10 cellular contexts compared by ENCODE assay signal in genomic region chr15:78914027-78914764, GRCh38. TPM values are rescaled to one million over a fixed set of nuclear protein-coding genes. Genes with fewer than 3 reads are reported as not detected.
A peak's percentile ranks its signal among the peaks of the same experiment; 100 is the strongest.
DNase-seq lines count a peak whose midpoint lies in the region; ATAC-seq, FAIRE-seq and TF ChIP-seq lines count a peak whose summit lies in the region.
"Had no signal": no experiment of that assay in that cellular context is flagged by ENCODE, and none has a peak within 500 bp of the region (broad histone marks: within the 10 kb centered on the region; RNA-seq: fewer than 3 reads in every experiment).

No MANE protein-coding gene starts in this region.

- no peak overlapping the region for H3K4me3 ChIP-seq in pancreas

- H3K27ac ChIP-seq in foreskin keratinocyte = no peak overlapping the region
- H3K27ac ChIP-seq in pancreas = no peak overlapping the region
- H3K27ac ChIP-seq: parathyroid adenoma had no signal

- H3K27ac Mint-ChIP-seq in natural killer cell treated with Interleukin-12 subunit alpha and Interleukin-12 subunit beta and Interleukin-15 and Interleukin-18, amount 100 ng/mL, for 72 hours = peak overlapping the region in 1 of 2 donors; percentile 61

- H3K27me3 ChIP-seq in foreskin keratinocyte (no peaks in the 10 kb centered on the region), pancreas (no peaks in the 10 kb centered on the region)

- DNase-seq in ELR (ENCODE audit: low read depth) = peak; percentile 35
- peak; percentile 24 for DNase-seq in SK-MEL-5 (ENCODE audit: low read depth, low spot score)
- DNase-seq in foreskin keratinocyte = no peak
- DNase-seq in pancreas = no peak
- DNase-seq in NCI-H774 (lab: John Stamatoyannopoulos, UW) = no peak
- no peak for DNase-seq in ecto neural progenitor cell (ENCODE audit: low spot score)
- DNase-seq in natural killer cell treated with Interleukin-12 subunit alpha and Interleukin-12 subunit beta and Interleukin-15 and Interleukin-18, amount 100 ng/mL, for 72 hours (ENCODE audit: low spot score) = no peak
- no peak for DNase-seq in NOMO-1 (lab: John Stamatoyannopoulos, UW; ENCODE audit: unreplicated experiment in 2 of 2)
- DNase-seq: NCI-H187 treated with DMSO at 0.1 percent for 48 hours had no signal

- WGBS in pancreas, 2 donors = 75 to 80% methylated on average over 13 of the region's 13 CpGs

- FAIRE-seq in pancreas (lab: Jason Lieb, UNC) = no peak

- H3K27me3 Mint-ChIP-seq in natural killer cell treated with Interleukin-12 subunit alpha and Interleukin-12 subunit beta and Interleukin-15 and Interleukin-18, amount 100 ng/mL, for 72 hours = no peaks in the 10 kb centered on the region

- H3K4me1 ChIP-seq in foreskin keratinocyte = peaks cover 19% of the 10 kb centered on the region
- H3K4me1 ChIP-seq in pancreas = peaks cover 3 to 7% (median 3%) of the 10 kb centered on the region in 3 donors
- H3K4me1 ChIP-seq: parathyroid adenoma had no signal

- in situ Hi-C loops in SK-MEL-5 (cut with HindIII; ENCODE audit: low pct_unique_long_range_greater_than_20kb, low sequenced_read_pairs) = no loop called here

- peaks cover 24 to 30% of the 10 kb centered on the region in 2 donors for H3K4me1 Mint-ChIP-seq in natural killer cell treated with Interleukin-12 subunit alpha and Interleukin-12 subunit beta and Interleukin-15 and Interleukin-18, amount 100 ng/mL, for 72 hours (ENCODE audit: low read depth in 2 of 2)

- intact Hi-C loops in pancreas (cut with DNase I) = loop anchor here in 1 of 3 donors (5.0 kb wide), 1 partner anchor 63 kb away; no protein-coding TSS in a partner anchor

- ATAC-seq in foreskin keratinocyte (peak; percentile 55), pancreas (peak; percentile 16 to 55 (median 31))
- no peak for ATAC-seq in natural killer cell treated with Interleukin-12 subunit alpha and Interleukin-12 subunit beta and Interleukin-15 and Interleukin-18, amount 100 ng/mL, for 72 hours

- H3K36me3 Mint-ChIP-seq in natural killer cell treated with Interleukin-12 subunit alpha and Interleukin-12 subunit beta and Interleukin-15 and Interleukin-18, amount 100 ng/mL, for 72 hours = peaks cover 13% of the 10 kb centered on the region

- TF ChIP-seq CTCF in foreskin keratinocyte (conservative IDR thresholded peaks at IDR 0.05) = peak; percentile 69
- TF ChIP-seq CTCF in pancreas (IDR thresholded peaks at IDR 0.05) = peak in 2 of 4 donors; percentile 21 to 32

- H3K36me3 ChIP-seq in pancreas = peaks cover 0 to 7% (median 0%) of the 10 kb centered on the region in 3 donors

- H3K4me3 Mint-ChIP-seq in natural killer cell treated with Interleukin-12 subunit alpha and Interleukin-12 subunit beta and Interleukin-15 and Interleukin-18, amount 100 ng/mL, for 72 hours = no peak overlapping the region

- H3K9me3 Mint-ChIP-seq in natural killer cell treated with Interleukin-12 subunit alpha and Interleukin-12 subunit beta and Interleukin-15 and Interleukin-18, amount 100 ng/mL, for 72 hours = no peaks in the 10 kb centered on the region

- no peaks in the 10 kb centered on the region for H3K9me3 ChIP-seq in pancreas

RNA-seq across cellular contexts. Expression of gene CTSH, which starts 30.6 kb away (rescaled TPM):
- total RNA-seq in SK-MEL-5 (2014; rRNA removed; shearing (Covaris generic)) = 281 and 334 TPM in 2 replicates
- 277 and 352 TPM in 2 replicates for polyA plus RNA-seq in SK-MEL-5 (2015; cell fraction: cytosol; rRNA removed)
- 135 and 154 TPM in 2 replicates for polyA plus RNA-seq in SK-MEL-5 (2015; cell fraction: nucleus; rRNA removed)
- total RNA-seq in foreskin keratinocyte = 5.9 and 9.1 TPM in 2 replicates
- 9.2 and 10.7 TPM in 2 replicates for polyA plus RNA-seq in foreskin keratinocyte
- 100 to 1,000 TPM in 2 of 6 donors, 10 to 100 TPM in 4; 24.3 to 109 (median 57.0) TPM for total RNA-seq in pancreas
- polyA plus RNA-seq in pancreas = 100 to 1,000 TPM in 1 of 2 donors, 10 to 100 TPM in 1; 88.5 to 196 TPM
- 10 to 100 TPM; 16.1 to 25.2 TPM for total RNA-seq in natural killer cell treated with Interleukin-12 subunit alpha and Interleukin-12 subunit beta and Interleukin-15 and Interleukin-18, amount 100 ng/mL, for 72 hours

RNA-seq across cellular contexts. Expression of gene MORF4L1, which starts 41.5 kb away (rescaled TPM):
- 172 and 186 TPM in 2 replicates for total RNA-seq in SK-MEL-5 (2014; rRNA removed; shearing (Covaris generic))
- polyA plus RNA-seq in SK-MEL-5 (2015; cell fraction: cytosol; rRNA removed) = 261 and 302 TPM in 2 replicates
- polyA plus RNA-seq in SK-MEL-5 (2015; cell fraction: nucleus; rRNA removed) = 88.8 and 160 TPM in 2 replicates
- total RNA-seq in foreskin keratinocyte (186 and 197 TPM in 2 replicates), pancreas (100 to 1,000 TPM in 2 of 6 donors, 10 to 100 TPM in 4; 68.1 to 140 (median 90.4) TPM)
- polyA plus RNA-seq in foreskin keratinocyte (206 and 222 TPM in 2 replicates), pancreas (100 to 1,000 TPM in 1 of 2 donors, 10 to 100 TPM in 1; 55.0 to 149 TPM)
- total RNA-seq in natural killer cell treated with Interleukin-12 subunit alpha and Interleukin-12 subunit beta and Interleukin-15 and Interleukin-18, amount 100 ng/mL, for 72 hours = 100 to 1,000 TPM; 134 to 226 TPM

Comparison
In these comparisons a context has a peak if more than half of its experiments do, and no peak if none do; other contexts are left out.
1. DNase-seq: peak in ELR (single experiment) and SK-MEL-5 (single experiment); none in foreskin keratinocyte (0 of 2), pancreas (0 of 6), NCI-H774 (single experiment), ecto neural progenitor cell (single experiment), natural killer cell treated with Interleukin-12 subunit alpha and Interleukin-12 subunit beta and Interleukin-15 and Interleukin-18, amount 100 ng/mL, for 72 hours (single experiment) and NOMO-1 (0 of 2).
2. ATAC-seq: peak in foreskin keratinocyte (single experiment) and pancreas (4 of 4); none in natural killer cell treated with Interleukin-12 subunit alpha and Interleukin-12 subunit beta and Interleukin-15 and Interleukin-18, amount 100 ng/mL, for 72 hours (0 of 2).